Comparison of ENCODE assay signal across 10 cellular contexts in the genomic region with DNA sequence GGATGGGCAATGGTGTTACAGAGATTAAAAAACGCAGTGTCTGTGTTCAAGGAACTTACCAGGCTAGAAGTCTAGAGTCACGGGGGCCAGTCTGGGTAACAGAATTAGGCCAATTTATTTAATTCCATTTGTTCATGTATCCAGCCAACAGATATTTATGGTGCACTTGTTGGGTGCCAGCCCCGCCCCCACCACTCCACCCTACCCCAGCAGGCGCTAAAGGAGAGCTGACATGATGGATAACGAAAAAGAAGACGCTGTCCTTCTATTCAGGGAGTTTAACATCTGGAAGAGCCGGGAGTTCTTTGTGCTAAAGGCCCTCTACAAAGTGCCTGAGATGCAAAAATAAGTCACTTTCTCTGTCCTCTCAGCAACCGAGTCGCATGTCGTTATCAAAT. TPM values are rescaled to one million over a fixed set of nuclear protein-coding genes. Genes with fewer than 3 reads are reported as not detected.
A peak's percentile ranks its signal among the peaks of the same experiment; 100 is the strongest.
DNase-seq lines count a peak whose midpoint lies in the region; ATAC-seq, FAIRE-seq and TF ChIP-seq lines count a peak whose summit lies in the region.
"Had no signal": no experiment of that assay in that cellular context is flagged by ENCODE, and none has a peak within 500 bp of the region (broad histone marks: within the 10 kb centered on the region; RNA-seq: fewer than 3 reads in every experiment).

No MANE protein-coding gene starts in this region.

- H3K4me3 ChIP-seq in kidney (ENCODE audit: low read length in 2 of 2): peak overlapping the region; percentile 93 to 94
- peak overlapping the region; percentile 70 for H3K4me3 ChIP-seq in suprapubic skin

- POLR2A ChIA-PET in activated naive CD8-positive, alpha-beta T cell treated with anti-CD3 and anti-CD28 coated beads, Interleukin-2, amount 10 ng/mL, durations not matched to agents 7 days and 5 days (lab: Charles Lee): interaction anchor here (0.8 to 1.8 kb wide), 2 partner anchors 21 to 68 kb away, joined by 3 to 5 read pairs; no protein-coding TSS in a partner anchor

- DNase-seq in DMS 273 (lab: John Stamatoyannopoulos, UW; ENCODE audit: unreplicated experiment) (peak; percentile 14), DMS 273 treated with DMSO at 0.1 percent for 48 hours (lab: John Stamatoyannopoulos, UW) (no peak), kidney (no peak), suprapubic skin (ENCODE audit: low spot score in 2 of 2) (no peak), omental fat pad (ENCODE audit: low spot score) (no peak)
- DNase-seq in activated naive CD8-positive, alpha-beta T cell treated with anti-CD3 and anti-CD28 coated beads, Interleukin-2, amount 10 ng/mL, durations not matched to agents 7 days and 5 days: no peak
- no peak for DNase-seq in central memory CD4-positive, alpha-beta T cell
- DNase-seq in NK-92 treated with Interleukin-12 subunit alpha and Interleukin-12 subunit beta, amount 100 ng/mL, for 24 hours (lab: John Stamatoyannopoulos, UW): no peak
- DNase-seq: 8988T had no signal

- peaks cover 4% of the 10 kb centered on the region for H3K36me3 Mint-ChIP-seq in activated naive CD8-positive, alpha-beta T cell treated with anti-CD3 and anti-CD28 coated beads, Interleukin-2, amount 10 ng/mL, durations not matched to agents 7 days and 5 days

- no peaks in the 10 kb centered on the region for H3K9me3 Mint-ChIP-seq in activated naive CD8-positive, alpha-beta T cell treated with anti-CD3 and anti-CD28 coated beads, Interleukin-2, amount 10 ng/mL, durations not matched to agents 7 days and 5 days

- H3K27ac ChIP-seq in kidney (ENCODE audit: low read depth in 2 of 2, low read length in 2 of 2) (peak overlapping the region; percentile 78 to 88), suprapubic skin (peak overlapping the region; percentile 98)

- H3K36me3 ChIP-seq in kidney (ENCODE audit: control insufficient read depth in 1 of 2, insufficient read depth in 2 of 2, low read length in 2 of 2): no peaks in the 10 kb centered on the region
- no peaks in the 10 kb centered on the region for H3K36me3 ChIP-seq in suprapubic skin

- no peaks in the 10 kb centered on the region for H3K9me3 ChIP-seq in kidney (ENCODE audit: control insufficient read depth in 1 of 2, low read length in 2 of 2)
- H3K9me3 ChIP-seq in suprapubic skin: no peaks in the 10 kb centered on the region

- WGBS in suprapubic skin: 9% methylated on average over 10 of the region's 10 CpGs

- no peak for TF ChIP-seq CTCF in kidney (IDR thresholded peaks at IDR 0.05; ENCODE audit: borderline replicate concordance, extremely low read depth, insufficient read depth)
- no peak for TF ChIP-seq CTCF in suprapubic skin (IDR thresholded peaks at IDR 0.05)
- TF ChIP-seq CTCF in omental fat pad (IDR thresholded peaks at IDR 0.05): no peak

- intact Hi-C loops in kidney (cut with DNase I): no loop called here

- no peak for FAIRE-seq in kidney (lab: Jason Lieb, UNC)
- FAIRE-seq: colon had no signal

- no peaks in the 10 kb centered on the region for H3K27me3 ChIP-seq in suprapubic skin

- peak overlapping the region in 1 of 2 donors; percentile 66 for H3K9ac ChIP-seq in kidney (ENCODE audit: low read length in 2 of 2)

- H3K4me1 Mint-ChIP-seq in activated naive CD8-positive, alpha-beta T cell treated with anti-CD3 and anti-CD28 coated beads, Interleukin-2, amount 10 ng/mL, durations not matched to agents 7 days and 5 days: peaks cover 35% of the 10 kb centered on the region

- no peaks in the 10 kb centered on the region for H3K4me1 ChIP-seq in kidney (ENCODE audit: control insufficient read depth in 1 of 2, insufficient read depth in 1 of 2, low read depth in 1 of 2, low read length in 2 of 2)
- H3K4me1 ChIP-seq in suprapubic skin: peaks cover 25% of the 10 kb centered on the region

- peak overlapping the region; percentile 95 for H3K4me3 Mint-ChIP-seq in activated naive CD8-positive, alpha-beta T cell treated with anti-CD3 and anti-CD28 coated beads, Interleukin-2, amount 10 ng/mL, durations not matched to agents 7 days and 5 days

- TF ChIP-seq EP300 in suprapubic skin (IDR thresholded peaks at IDR 0.05): no peak

- no peak for TF ChIP-seq POLR2A in suprapubic skin (IDR thresholded peaks at IDR 0.05)

- H3K27ac Mint-ChIP-seq in activated naive CD8-positive, alpha-beta T cell treated with anti-CD3 and anti-CD28 coated beads, Interleukin-2, amount 10 ng/mL, durations not matched to agents 7 days and 5 days: peak overlapping the region; percentile 85

- H3K27me3 Mint-ChIP-seq in activated naive CD8-positive, alpha-beta T cell treated with anti-CD3 and anti-CD28 coated beads, Interleukin-2, amount 10 ng/mL, durations not matched to agents 7 days and 5 days: peaks cover 40% of the 10 kb centered on the region

- no peak for ATAC-seq in activated naive CD8-positive, alpha-beta T cell treated with anti-CD3 and anti-CD28 coated beads, Interleukin-2, amount 10 ng/mL, durations not matched to agents 7 days and 5 days (ENCODE audit: low read depth)
- ATAC-seq in omental fat pad (ENCODE audit: low FRiP score): no peak

RNA-seq across cellular contexts. Expression of a gene that starts 1.1 kb away (rescaled TPM):
- 10 to 100 TPM; 76.8 to 83.3 TPM for total RNA-seq in activated naive CD8-positive, alpha-beta T cell treated with anti-CD3 and anti-CD28 coated beads, Interleukin-2, amount 10 ng/mL, durations not matched to agents 7 days and 5 days
- total RNA-seq in kidney (20.6 TPM), suprapubic skin (100 to 1,000 TPM in 1 of 4 donors, 10 to 100 TPM in 3; 57.8 to 143 (median 80.8) TPM), omental fat pad (10 to 100 TPM; 52.5 to 60.5 (median 53.9) TPM)
- polyA plus RNA-seq in kidney (ENCODE audit: insufficient read depth, low read depth, low replicate concordance): 9.2 TPM
